Comparison of ENCODE assay signal across 1 cellular context in genomic region chr1:43946244-43947060, GRCh38.
TF ChIP-seq lines count a peak whose summit lies in the region.

IPO13 (plus strand) TSS chr1:43946950; CDS start chr1:43947601, 651 bp downstream.

TF ChIP-seq in HepG2, 621 proteins besides CTCF, POLR2A, EP300 and RAD21 (continued from another document and continues in another):
- TF ChIP-seq ZNF318 (CRISPR knock-in tag; IDR thresholded peaks at IDR 0.05) = peak; percentile 28; the same call in 1 of the 2 replicates
- TF ChIP-seq SCMH1 (CRISPR knock-in tag; IDR thresholded peaks at IDR 0.05; ENCODE audit: borderline replicate concordance) = no peak
- TF ChIP-seq ZBTB46 (CRISPR knock-in tag; IDR thresholded peaks at IDR 0.05; ENCODE audit: borderline replicate concordance) = peak; percentile 29; the same call in 1 of the 2 replicates
- peak; percentile 67 for TF ChIP-seq NRL (CRISPR knock-in tag; IDR thresholded peaks at IDR 0.05; ENCODE audit: borderline replicate concordance)
- TF ChIP-seq ONECUT2 (CRISPR knock-in tag; IDR thresholded peaks at IDR 0.05) = 0 out of 2 replicates have a peak, but pooled peaks have one; percentile 14
- no peak for TF ChIP-seq AGO1 (IDR thresholded peaks at IDR 0.05; ENCODE audit: low read depth, low read length, poor library complexity, severe bottlenecking)
- peak; percentile 73; the same call in 1 of the 2 replicates for TF ChIP-seq ZBTB4 (CRISPR knock-in tag; IDR thresholded peaks at IDR 0.05; ENCODE audit: borderline replicate concordance)
- TF ChIP-seq TAF1 (CRISPR knock-in tag; IDR thresholded peaks at IDR 0.05) = peak; percentile 87
- TF ChIP-seq ZSCAN25 (CRISPR knock-in tag; IDR thresholded peaks at IDR 0.05) = 0 out of 2 replicates have a peak, but pooled peaks have one; percentile 29
- TF ChIP-seq ZNF614 (CRISPR knock-in tag; IDR thresholded peaks at IDR 0.05; ENCODE audit: borderline replicate concordance) = peak; percentile 87; the same call in 1 of the 2 replicates
- TF ChIP-seq ZNF256 (CRISPR knock-in tag; conservative IDR thresholded peaks at IDR 0.05) = no peak
- no peak for TF ChIP-seq ARNT (IDR thresholded peaks at IDR 0.05)
- peak; percentile 26; the same call in 1 of the 2 replicates for TF ChIP-seq ZNF263 (CRISPR knock-in tag; IDR thresholded peaks at IDR 0.05)
- no peak for TF ChIP-seq HNF1A (IDR thresholded peaks at IDR 0.05; ENCODE audit: low read depth)
- TF ChIP-seq HNF1A (CRISPR knock-in tag; IDR thresholded peaks at IDR 0.05; ENCODE audit: borderline replicate concordance) = peak; percentile 85; the same call in 1 of the 2 replicates
- peak; percentile 83 for TF ChIP-seq ZNF607 (CRISPR knock-in tag; IDR thresholded peaks at IDR 0.05; ENCODE audit: borderline replicate concordance)
- peak; percentile 77 for TF ChIP-seq ARNT2 (CRISPR knock-in tag; IDR thresholded peaks at IDR 0.05; ENCODE audit: low read depth)
- peak; percentile 52; the same call in 1 of the 2 replicates for TF ChIP-seq ZNF563 (CRISPR knock-in tag; IDR thresholded peaks at IDR 0.05)
- TF ChIP-seq ZKSCAN1 (IDR thresholded peaks at IDR 0.05; ENCODE audit: low read length) = peak; percentile 98
- TF ChIP-seq ZBTB42 (CRISPR knock-in tag; IDR thresholded peaks at IDR 0.05) = 0 out of 2 replicates have a peak, but pooled peaks have one; percentile 60
- no peak for TF ChIP-seq FOXO4 (CRISPR knock-in tag; conservative IDR thresholded peaks at IDR 0.05)
- 0 out of 2 replicates have a peak, but pooled peaks have one; percentile 75 for TF ChIP-seq ZNF337 (CRISPR knock-in tag; IDR thresholded peaks at IDR 0.05; ENCODE audit: borderline replicate concordance, low read depth)
- peak; percentile 97 for TF ChIP-seq GABPB1 (CRISPR knock-in tag; IDR thresholded peaks at IDR 0.05)
- 0 out of 2 replicates have a peak, but pooled peaks have one; percentile 55 for TF ChIP-seq PAWR (CRISPR knock-in tag; IDR thresholded peaks at IDR 0.05; ENCODE audit: borderline replicate concordance)
- TF ChIP-seq BHLHE40 (IDR thresholded peaks at IDR 0.05; ENCODE audit: low read length) = no peak; the same call in 1 of the 2 replicates
- no peak for TF ChIP-seq ZNF660 (CRISPR knock-in tag; IDR thresholded peaks at IDR 0.05; ENCODE audit: borderline replicate concordance, low read depth)
- no peak for TF ChIP-seq ETS1 (CRISPR knock-in tag; IDR thresholded peaks at IDR 0.05)
- TF ChIP-seq ZNF770 (CRISPR knock-in tag; IDR thresholded peaks at IDR 0.05) = peak; percentile 95
- TF ChIP-seq CSRNP2 (CRISPR knock-in tag; conservative IDR thresholded peaks at IDR 0.05; ENCODE audit: low read depth) = no peak
